Comparison of ENCODE assay signal across 15 cellular contexts in the genomic region with DNA sequence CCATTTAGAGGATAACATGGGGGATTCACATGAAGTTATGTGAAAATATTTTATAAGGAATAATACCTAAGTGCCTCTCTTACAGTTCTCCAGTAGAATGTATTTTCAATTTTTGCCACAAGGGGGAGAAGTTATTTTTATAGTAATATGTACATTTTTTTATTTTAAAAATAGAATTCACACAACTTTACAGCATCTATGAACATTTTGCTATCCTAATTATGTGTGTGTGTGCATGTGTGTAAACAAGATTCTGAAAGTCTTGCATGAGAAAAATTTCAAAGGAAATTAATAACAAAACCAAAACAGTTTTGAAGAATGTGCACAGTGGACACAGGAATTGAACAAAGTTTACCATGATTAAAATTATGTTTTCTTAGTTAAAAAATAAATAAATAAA. TPM values are rescaled to one million over a fixed set of nuclear protein-coding genes. Genes with fewer than 3 reads are reported as not detected.
A peak's percentile ranks its signal among the peaks of the same experiment; 100 is the strongest.
DNase-seq lines count a peak whose midpoint lies in the region; ATAC-seq, FAIRE-seq and TF ChIP-seq lines count a peak whose summit lies in the region.
"Not testable (repeated sequence)": the region's sequence is repeated elsewhere in the genome, so short reads cannot be mapped to it uniquely, and the experiment has no call there.
"Had no signal": no experiment of that assay in that cellular context is flagged by ENCODE, and none has a peak within 500 bp of the region (broad histone marks: within the 10 kb centered on the region; RNA-seq: fewer than 3 reads in every experiment).

No MANE protein-coding gene starts in this region.

- FAIRE-seq in H54 (lab: Jason Lieb, UNC) (peak; percentile 36), GM12878 (lab: Jason Lieb, UNC) (peak; percentile 62)

- intact Hi-C loops in GM12878 (cut with micrococcal nuclease; ENCODE audit: unreplicated experiment); transverse colon (cut with DNase I; ENCODE audit: low total_unique reads): not testable (repeated sequence)
- intact Hi-C loops in heart right ventricle (cut with DNase I) = loop anchor here in 3 of 10 donors (5.0 to 10.0 kb wide), 3 partner anchors 59 to 377 kb away; no protein-coding TSS in a partner anchor

- H3K4me2 ChIP-seq in GM12878 (ENCODE audit: control insufficient read depth, insufficient read depth); neural progenitor cell: not testable (repeated sequence)

- 0 out of 2 replicates have a peak, but pooled peaks have one; percentile 2 for TF ChIP-seq CTCF in BE2C (IDR thresholded peaks at IDR 0.05; ENCODE audit: low read depth, low read length)
- TF ChIP-seq CTCF in GM12878 (IDR thresholded peaks at IDR 0.05 in 2 of 3, conservative IDR thresholded peaks at IDR 0.05 in 1 of 3; ENCODE audit: control insufficient read depth in 2 of 3, extremely low read depth in 1 of 3, insufficient read depth in 1 of 3, low read depth in 3 of 3, low read length in 3 of 3) = not testable (repeated sequence)
- peak; percentile 80 for TF ChIP-seq CTCF in endothelial cell (IDR thresholded peaks at IDR 0.05; ENCODE audit: unreplicated experiment)
- TF ChIP-seq CTCF in heart right ventricle (IDR thresholded peaks at IDR 0.05) = peak in 7 of 9 donors; percentile 15 to 55 (median 41)
- TF ChIP-seq CTCF in neural progenitor cell (IDR thresholded peaks at IDR 0.05) = peak; percentile 33
- peak in 3 of 5 experiments; percentile 25 to 42 (median 33) for TF ChIP-seq CTCF in transverse colon (IDR thresholded peaks at IDR 0.05)

- peak; percentile 48; the same call in 2 of the 3 replicates for ATAC-seq in GM12878
- not testable (repeated sequence) for ATAC-seq in heart right ventricle

- H3K27ac ChIP-seq in GM12878 (ENCODE audit: control insufficient read depth, insufficient read depth); heart right ventricle; neural progenitor cell; transverse colon: not testable (repeated sequence)

- H3K4me1 Mint-ChIP-seq in endothelial cell (ENCODE audit: unreplicated experiment) = not testable (repeated sequence)
- peaks cover 11% of the 10 kb centered on the region for H3K4me1 Mint-ChIP-seq in neural progenitor cell

- H3K36me3 Mint-ChIP-seq in endothelial cell (ENCODE audit: low read depth, unreplicated experiment); neural progenitor cell: not testable (repeated sequence)

- SMC1A ChIA-PET in GM12878 (lab: Charles Lee; ENCODE audit: uncharacterized antibody, unreplicated experiment) = interaction anchor here (1.0 to 6.7 kb wide), 12 partner anchors 15 to 705 kb away, joined by 3 to 103 read pairs (median 4); no protein-coding TSS in a partner anchor

- H3K27ac Mint-ChIP-seq in endothelial cell (ENCODE audit: unreplicated experiment); neural progenitor cell: not testable (repeated sequence)

- H3K9me3 ChIP-seq in BE2C; GM12878 (replicated peaks; ENCODE audit: control insufficient read depth, insufficient read depth, low read length); heart right ventricle; neural progenitor cell (ENCODE audit: low read depth); transverse colon: not testable (repeated sequence)

- H3K9ac ChIP-seq in GM12878 (ENCODE audit: control insufficient read depth, insufficient read depth, low read length); neural progenitor cell: not testable (repeated sequence)

- not testable (repeated sequence) for H3K4me3 Mint-ChIP-seq in endothelial cell (ENCODE audit: unreplicated experiment); neural progenitor cell

- not testable (repeated sequence) for H3K36me3 ChIP-seq in BE2C; GM12878 (ENCODE audit: control insufficient read depth in 2 of 2, insufficient read depth in 2 of 2, low read length in 1 of 2); heart right ventricle; neural progenitor cell; transverse colon

- not testable (repeated sequence) for H3F3A ChIP-seq in neural progenitor cell (ENCODE audit: low read depth)

- H3K27me3 ChIP-seq in BE2C (peaks cover 29% of the 10 kb centered on the region), heart right ventricle (peaks cover 0 to 11% (median 0%) of the 10 kb centered on the region in 7 donors)
- not testable (repeated sequence) for H3K27me3 ChIP-seq in GM12878 (replicated peaks in 1 of 2; ENCODE audit: control insufficient read depth in 2 of 2, insufficient read depth in 2 of 2, low read length in 1 of 2); neural progenitor cell; transverse colon

- not testable (repeated sequence) for TF ChIP-seq RAD21 in GM12878 (IDR thresholded peaks at IDR 0.05; ENCODE audit: insufficient read depth, low read depth, low read length)

- H3K4me1 ChIP-seq in BE2C; GM12878 (ENCODE audit: control insufficient read depth, insufficient read depth, low read length); heart right ventricle; neural progenitor cell; transverse colon: not testable (repeated sequence)

- H3K9me3 Mint-ChIP-seq in endothelial cell (ENCODE audit: unreplicated experiment); neural progenitor cell: not testable (repeated sequence)

- POLR2A ChIA-PET in GM12878 (lab: Charles Lee) = not testable (repeated sequence)

- CTCF ChIA-PET in GM12878 (lab: Yijun Ruan, JAX) = interaction anchor here (0.9 to 6.6 kb wide), 22 partner anchors 8 to 710 kb away, joined by 3 to 257 read pairs (median 8); partner anchors contain the start of gene FAM135A

- H3K79me2 ChIP-seq in GM12878 (ENCODE audit: control insufficient read depth, insufficient read depth, low read length); neural progenitor cell (ENCODE audit: low read depth): not testable (repeated sequence)

- RAD21 ChIA-PET in GM12878 (lab: Charles Lee; ENCODE audit: unreplicated experiment) = interaction anchor here (1.2 to 6.7 kb wide), 2 partner anchors 61 to 87 kb away, joined by 6 to 84 read pairs; no protein-coding TSS in a partner anchor

- DNase-seq in BE2C; H54 (ENCODE audit: insufficient read length, low spot score); GM12878 (ENCODE audit: low read depth, low spot score); endothelial cell (ENCODE audit: low spot score); heart right ventricle; neural progenitor cell (ENCODE audit: low spot score); transverse colon: not testable (repeated sequence)
- DNase-seq in OCI-M1 (lab: John Stamatoyannopoulos, UW) = peak; percentile 51

- not testable (repeated sequence) for H2AFZ ChIP-seq in GM12878 (ENCODE audit: control insufficient read depth, low read depth, low read length); neural progenitor cell (replicated peaks)

- not testable (repeated sequence) for BruUV-seq in GM12878 (replicated peaks; lab: Mats Ljungman, UMichigan)

- not testable (repeated sequence) for TF ChIP-seq EP300 in GM12878 (IDR thresholded peaks at IDR 0.05; ENCODE audit: borderline replicate concordance in 1 of 2, control insufficient read depth in 1 of 2, low read depth in 2 of 2, low read length in 2 of 2); transverse colon (IDR thresholded peaks at IDR 0.05; ENCODE audit: low read depth)

- H4K20me1 ChIP-seq in GM12878 (ENCODE audit: control insufficient read depth, insufficient read depth); neural progenitor cell (ENCODE audit: low read depth): not testable (repeated sequence)

- in situ Hi-C loops in GM12878 (cut with MboI) = loop anchor here (10.0 kb wide), 1 partner anchor 707 kb away; no protein-coding TSS in a partner anchor
- in situ Hi-C loops in transverse colon (cut with MboI; ENCODE audit: low pct_ligation_motif_present in 1 of 4, low pct_unique_long_range_greater_than_20kb in 1 of 4, low sequenced_read_pairs in 3 of 4) = loop anchor here in 3 of 4 donors (5.0 to 25.0 kb wide), 2 partner anchors 59 to 579 kb away; no protein-coding TSS in a partner anchor

- not testable (repeated sequence) for H3K4me3 ChIP-seq in BE2C (ENCODE audit: low read depth, low read length); GM12878; heart right ventricle; neural progenitor cell; transverse colon

- not testable (repeated sequence) for TF ChIP-seq POLR2A in H54 (IDR thresholded peaks at IDR 0.05; ENCODE audit: low read depth, low read length); GM12878 (IDR thresholded peaks at IDR 0.05; ENCODE audit: low read depth, low read length); transverse colon (IDR thresholded peaks at IDR 0.05)

- not testable (repeated sequence) for H3K27me3 Mint-ChIP-seq in endothelial cell (ENCODE audit: unreplicated experiment); neural progenitor cell (ENCODE audit: insufficient read depth, low read depth)

RNA-seq across cellular contexts. Expression of gene COL9A1, which starts 5.3 kb away (rescaled TPM):
- 0.17 TPM for polyA plus RNA-seq in BE2C (2012; ENCODE audit: insufficient read depth, insufficient read length, low read depth)
- not detected in 2 replicates for total RNA-seq in GM12878 (2013; cell fraction: nucleolus; rRNA removed)
- not detected in 2 replicates for total RNA-seq in GM12878 (2014; rRNA removed)
- not detected in 2 replicates for total RNA-seq in GM12878 (2014; rRNA removed; fragmentation: Illumina TruSeq; extraction: Trizol)
- not detected in 2 replicates for total RNA-seq in GM12878 (2021)
- polyA plus RNA-seq in GM12878 (2011; ENCODE audit: low read depth) = not detected
- not detected in 2 replicates for polyA plus RNA-seq in GM12878 (2011; rRNA removed)
- polyA plus RNA-seq in GM12878 (2011; cell fraction: cytosol; rRNA removed) = not detected in 2 replicates
- 0.07 TPM in 2 replicates for polyA plus RNA-seq in GM12878 (2011; cell fraction: nucleus; rRNA removed)
- polyA plus RNA-seq in GM12878 (2012) = 0.03 TPM in 1 of 2 replicates, not detected in the other
- polyA plus RNA-seq in GM12878 (2014; fragmentation: Illumina TruSeq; extraction: Trizol) = not detected in 2 replicates
- not detected for polyA plus RNA-seq in GM12878 (2014; fragmentation: Nextera tagmentation; extraction: Ambion mirVana)
- polyA plus RNA-seq in GM12878 (2014; rRNA removed) = 0.04 TPM in 1 of 2 replicates, not detected in the other
- polyA plus RNA-seq in GM12878 (2016; fragmentation: Nextera tagmentation; extraction: Ambion mirVana) = not detected
- polyA minus RNA-seq in GM12878 (2011; rRNA and poly(A)+ RNA removed) = not detected in 2 replicates
- polyA minus RNA-seq in GM12878 (2011; cell fraction: cytosol; rRNA and poly(A)+ RNA removed) = not detected in 2 replicates
- not detected in 2 replicates for polyA minus RNA-seq in GM12878 (2011; cell fraction: nucleus; rRNA and poly(A)+ RNA removed)
- 0.77 TPM for total RNA-seq in endothelial cell (ENCODE audit: unreplicated experiment)
- total RNA-seq in heart right ventricle = 1 to 10 TPM in 3 of 10 donors, under 1 TPM in 6, not detected in 1; 0.18 to 5.2 (median 0.63) TPM
- polyA plus RNA-seq in heart right ventricle = under 1 TPM; 0.16 to 0.51 TPM
- 18.7 and 36.9 TPM in 2 replicates for total RNA-seq in neural progenitor cell (ENCODE audit: low replicate concordance)
- 1 to 10 TPM in 1 of 4 donors, under 1 TPM in 1, not detected in 2; 0.64 to 1.5 TPM for total RNA-seq in transverse colon
- total RNA-seq: activated CD8-positive, alpha-beta memory T cell treated with anti-CD3 and anti-CD28 coated beads for 36 hours; activated naive CD8-positive, alpha-beta T cell treated with anti-CD3 and anti-CD28 coated beads for 36 hours; aorta; CD4-positive, CD25-positive, alpha-beta regulatory T cell; dermis microvascular lymphatic vessel endothelial cell; GM23248; spleen had no signal
- polyA plus RNA-seq: CD4-positive, CD25-positive, alpha-beta regulatory T cell; GM23248 had no signal
